1 cellular context compared by ENCODE assay signal in the genomic region with DNA sequence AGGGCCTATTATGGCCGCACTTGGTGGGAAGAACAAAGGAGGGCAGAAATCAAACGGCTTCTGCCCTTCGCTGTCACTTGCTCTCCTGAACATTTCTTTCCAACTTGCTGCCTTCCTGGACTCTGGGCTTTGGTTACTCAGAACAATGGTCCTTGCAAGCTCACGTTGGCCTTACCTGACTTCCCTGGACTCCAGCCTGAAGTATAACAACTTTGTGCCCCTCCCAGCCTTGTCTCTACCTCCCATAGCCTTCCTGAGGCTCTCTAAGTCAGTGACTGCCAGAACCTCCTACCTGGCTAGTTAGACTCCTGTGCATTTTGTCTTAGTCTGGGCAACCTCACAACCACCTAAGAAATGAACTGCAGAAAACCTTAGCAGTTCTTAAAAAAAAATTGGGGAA.
TF ChIP-seq lines count a peak whose summit lies in the region.

No MANE protein-coding gene starts in this region.

TF ChIP-seq in H1, 55 proteins besides CTCF, POLR2A, EP300 and RAD21:
- no peak for TF ChIP-seq CHD7 (IDR thresholded peaks at IDR 0.05; ENCODE audit: insufficient replicate concordance, low read length)
- TF ChIP-seq HDAC6 (IDR thresholded peaks at IDR 0.05; ENCODE audit: low read depth, low read length), result no peak
- TF ChIP-seq SAP30 (IDR thresholded peaks at IDR 0.05; ENCODE audit: insufficient read depth, insufficient replicate concordance, low read length), result no peak
- TF ChIP-seq SIN3A (conservative IDR thresholded peaks at IDR 0.05 in 1 of 2, IDR thresholded peaks at IDR 0.05 in 1 of 2; ENCODE audit: low read depth in 1 of 2, low read length in 2 of 2), result no peak
- TF ChIP-seq POU5F1 (IDR thresholded peaks at IDR 0.05; ENCODE audit: low read depth, low read length), result no peak
- no peak for TF ChIP-seq GTF2F1 (IDR thresholded peaks at IDR 0.05; ENCODE audit: borderline replicate concordance, low read depth, low read length)
- TF ChIP-seq MAX (IDR thresholded peaks at IDR 0.05), result no peak
- TF ChIP-seq SP2 (IDR thresholded peaks at IDR 0.05; ENCODE audit: low read length), result no peak
- TF ChIP-seq SP1 (IDR thresholded peaks at IDR 0.05; ENCODE audit: low read depth, low read length), result no peak
- TF ChIP-seq YY1 (IDR thresholded peaks at IDR 0.05; ENCODE audit: low read depth, low read length), result no peak
- TF ChIP-seq NANOG (IDR thresholded peaks at IDR 0.05; ENCODE audit: insufficient read depth, low read depth, low read length, poor library complexity, severe bottlenecking), result no peak
- no peak for TF ChIP-seq RFX5 (IDR thresholded peaks at IDR 0.05; ENCODE audit: borderline replicate concordance, low read depth, low read length)
- TF ChIP-seq ATF2 (IDR thresholded peaks at IDR 0.05; ENCODE audit: low read length), result no peak
- no peak for TF ChIP-seq ZNF274 (IDR thresholded peaks at IDR 0.05; ENCODE audit: borderline replicate concordance, extremely low read depth, low read length)
- TF ChIP-seq RBBP5 (IDR thresholded peaks at IDR 0.05; ENCODE audit: borderline replicate concordance, low read depth, low read length), result no peak
- no peak for TF ChIP-seq RXRA (IDR thresholded peaks at IDR 0.05; ENCODE audit: insufficient read depth, low read depth, low read length)
- no peak for TF ChIP-seq KDM1A (IDR thresholded peaks at IDR 0.05; ENCODE audit: borderline replicate concordance, low read length)
- no peak for TF ChIP-seq RNF2 (IDR thresholded peaks at IDR 0.05; ENCODE audit: borderline replicate concordance, low read depth, low read length, missing control alignments, poor library complexity, severe bottlenecking)
- no peak for TF ChIP-seq NRF1 (IDR thresholded peaks at IDR 0.05; ENCODE audit: low read depth, low read length)
